In the genomic region with DNA sequence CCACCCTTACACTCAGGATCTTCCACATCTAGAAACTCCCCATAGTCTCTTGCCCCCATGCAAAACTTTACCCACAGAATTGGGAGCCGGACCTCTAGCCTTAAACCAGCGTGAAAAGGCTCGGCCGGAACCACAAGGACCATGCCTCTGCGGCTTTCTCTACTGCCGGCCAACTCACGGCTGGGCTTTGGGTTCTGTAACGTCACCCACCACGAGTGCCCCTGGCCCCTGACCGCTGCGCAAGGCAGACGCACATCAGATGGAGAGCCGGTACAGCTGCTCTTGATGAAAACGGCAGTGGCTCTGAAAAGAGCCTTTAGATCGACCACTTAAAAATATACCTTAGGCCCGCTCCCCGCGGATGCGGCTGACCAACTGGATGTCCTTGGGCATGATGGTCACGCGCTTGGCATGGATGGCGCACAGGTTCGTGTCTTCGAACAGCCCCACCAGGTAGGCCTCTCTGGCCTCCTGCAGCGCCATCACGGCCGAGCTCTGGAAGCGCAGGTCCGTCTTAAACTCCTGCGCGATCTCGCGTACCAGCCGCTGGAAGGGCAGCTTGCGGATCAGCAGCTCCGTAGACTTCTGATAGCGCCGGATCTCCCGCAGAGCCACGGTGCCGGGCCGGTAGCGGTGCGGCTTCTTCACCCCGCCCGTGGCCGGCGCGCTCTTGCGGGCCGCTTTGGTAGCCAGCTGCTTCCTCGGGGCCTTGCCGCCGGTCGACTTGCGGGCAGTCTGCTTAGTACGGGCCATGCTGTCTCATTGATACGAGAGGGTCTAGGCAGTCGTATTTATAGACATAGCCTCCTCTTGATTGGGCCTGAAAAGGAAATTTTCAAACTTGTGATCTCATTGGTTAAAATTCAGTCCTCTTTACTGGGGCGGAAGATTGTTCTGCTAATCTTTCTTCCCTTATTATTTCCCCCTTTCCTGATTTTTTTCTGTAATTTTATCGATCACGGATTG, we compare ENCODE assay signal across 7 cellular contexts.
DNase-seq lines count a peak whose midpoint lies in the region; ATAC-seq and TF ChIP-seq lines count a peak whose summit lies in the region.
"Not testable (repeated sequence)": the region's sequence is repeated elsewhere in the genome, so short reads cannot be mapped to it uniquely, and the experiment has no call there.

No MANE protein-coding gene starts in this region.

- intact Hi-C loops in left cardiac atrium (cut with DNase I): not testable (repeated sequence)

- H3K9me3 ChIP-seq in SK-N-SH: not testable (repeated sequence)

- not testable (repeated sequence) for TF ChIP-seq EP300 in SK-N-SH (IDR thresholded peaks at IDR 0.05; ENCODE audit: borderline replicate concordance in 1 of 2, low read depth in 1 of 2, low read length in 1 of 2)

- H3K4me2 ChIP-seq in SK-N-SH: peak overlapping the region; percentile 78

- H3K79me2 ChIP-seq in SK-N-SH (ENCODE audit: insufficient read depth): not testable (repeated sequence)

- TF ChIP-seq CTCF in SK-N-SH (IDR thresholded peaks at IDR 0.05): peak; percentile 29; the same call in 1 of the 2 replicates

- DNase-seq in GM03348 (ENCODE audit: low spot score): peak; percentile 7
- DNase-seq in SK-N-SH: peak; percentile 40
- peak; percentile 3 for DNase-seq in activated T-helper 9 cell treated with anti-CD3 and anti-CD28 coated beads, Interleukin-2, amount 50 U/mL, for 16 hours (ENCODE audit: low read depth)
- peak; percentile 52 for DNase-seq in dermis blood vessel endothelial cell
- peak; percentile 31 for DNase-seq in left cardiac atrium
- DNase-seq in middle frontal gyrus (ENCODE audit: extremely low spot score, low spot score): peak; percentile 6
- DNase-seq in stimulated activated CD4-positive, alpha-beta T cell treated with anti-CD3 and anti-CD28 coated beads, Interleukin-12 subunit alpha, Interleukin-12 subunit beta, amount 100 ng/mL, for 48 hours (ENCODE audit: low read depth in 2 of 3, low spot score in 1 of 3): peak in 2 of 3 donors; percentile 11 to 12

- CTCF ChIA-PET in SK-N-SH (lab: Yijun Ruan, JAX): not testable (repeated sequence)

- H2AFZ ChIP-seq in SK-N-SH (ENCODE audit: low read depth): peak overlapping the region; percentile 56; the same call in 1 of the 2 replicates

- peak overlapping the region; percentile 56 to 57 for H3K4me3 ChIP-seq in SK-N-SH (ENCODE audit: low read depth in 2 of 2, low read length in 1 of 2)

- not testable (repeated sequence) for H3F3A ChIP-seq in SK-N-SH (replicated peaks; ENCODE audit: insufficient read depth)

- H3K9ac ChIP-seq in SK-N-SH: peak overlapping the region; percentile 62

- H3K36me3 ChIP-seq in SK-N-SH (replicated peaks in 1 of 2; ENCODE audit: control insufficient read depth in 1 of 2, insufficient read depth in 2 of 2, low read length in 1 of 2): not testable (repeated sequence)

- peak; percentile 63 to 68 for ATAC-seq in left cardiac atrium

- H3K4me1 ChIP-seq in SK-N-SH (ENCODE audit: control insufficient read depth in 1 of 2, insufficient read depth in 2 of 2, low read depth in 1 of 2, low read length in 1 of 2): not testable (repeated sequence)

- H3K27ac ChIP-seq in SK-N-SH (ENCODE audit: low read depth in 2 of 2, low read length in 1 of 2): peak overlapping the region; percentile 46 to 69

- POLR2A ChIA-PET in SK-N-SH (lab: Yijun Ruan, JAX): not testable (repeated sequence)

- not testable (repeated sequence) for H4K20me1 ChIP-seq in SK-N-SH (ENCODE audit: insufficient read depth)

- H3K27me3 ChIP-seq in SK-N-SH (ENCODE audit: insufficient read depth): not testable (repeated sequence)

- not testable (repeated sequence) for H3K9me2 ChIP-seq in SK-N-SH

- WGBS in SK-N-SH (ENCODE audit: low lambda C conversion rate): 11% methylated on average over 14 of the region's 62 CpGs

- not testable (repeated sequence) for TF ChIP-seq RAD21 in SK-N-SH (IDR thresholded peaks at IDR 0.05; ENCODE audit: low read length)

TF ChIP-seq in SK-N-SH, 30 proteins besides CTCF, POLR2A, EP300 and RAD21:
- TF ChIP-seq TAF1 (IDR thresholded peaks at IDR 0.05; ENCODE audit: borderline replicate concordance, low read depth, low read length) (0 out of 2 replicates have a peak, but pooled peaks have one; percentile 30), POLR2AphosphoS5 (IDR thresholded peaks at IDR 0.05; ENCODE audit: low read depth, low read length) (peak; percentile 74)
- TF ChIP-seq, protein P1, sequence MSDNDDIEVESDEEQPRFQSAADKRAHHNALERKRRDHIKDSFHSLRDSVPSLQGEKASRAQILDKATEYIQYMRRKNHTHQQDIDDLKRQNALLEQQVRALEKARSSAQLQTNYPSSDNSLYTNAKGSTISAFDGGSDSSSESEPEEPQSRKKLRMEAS (IDR thresholded peaks at IDR 0.05; ENCODE audit: low read depth): peak; percentile 59; the same call in 1 of the 2 replicates
- TF ChIP-seq, protein P2, sequence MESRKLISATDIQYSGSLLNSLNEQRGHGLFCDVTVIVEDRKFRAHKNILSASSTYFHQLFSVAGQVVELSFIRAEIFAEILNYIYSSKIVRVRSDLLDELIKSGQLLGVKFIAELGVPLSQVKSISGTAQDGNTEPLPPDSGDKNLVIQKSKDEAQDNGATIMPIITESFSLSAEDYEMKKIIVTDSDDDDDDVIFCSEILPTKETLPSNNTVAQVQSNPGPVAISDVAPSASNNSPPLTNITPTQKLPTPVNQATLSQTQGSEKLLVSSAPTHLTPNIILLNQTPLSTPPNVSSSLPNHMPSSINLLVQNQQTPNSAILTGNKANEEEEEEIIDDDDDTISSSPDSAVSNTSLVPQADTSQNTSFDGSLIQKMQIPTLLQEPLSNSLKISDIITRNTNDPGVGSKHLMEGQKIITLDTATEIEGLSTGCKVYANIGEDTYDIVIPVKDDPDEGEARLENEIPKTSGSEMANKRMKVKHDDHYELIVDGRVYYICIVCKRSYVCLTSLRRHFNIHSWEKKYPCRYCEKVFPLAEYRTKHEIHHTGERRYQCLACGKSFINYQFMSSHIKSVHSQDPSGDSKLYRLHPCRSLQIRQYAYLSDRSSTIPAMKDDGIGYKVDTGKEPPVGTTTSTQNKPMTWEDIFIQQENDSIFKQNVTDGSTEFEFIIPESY (IDR thresholded peaks at IDR 0.05; ENCODE audit: borderline replicate concordance, low read depth): peak; percentile 30; the same call in 1 of the 2 replicates

Comparison
In these comparisons a context has a peak if more than half of its experiments do, and no peak if none do; other contexts are left out.
1. Peak in every context shown above with its lines: DNase-seq, ATAC-seq, H3K4me3 ChIP-seq and H3K27ac ChIP-seq.